Comparison of ENCODE assay signal across 1 cellular context in genomic region chr4:185318679-185319078, GRCh38.
A peak's percentile ranks its signal among the peaks of the same experiment; 100 is the strongest.
TF ChIP-seq lines count a peak whose summit lies in the region.

No MANE protein-coding gene starts in this region.

TF ChIP-seq in HepG2, 621 proteins besides CTCF, POLR2A, EP300 and RAD21 (continued from another document and continues in another):
- TF ChIP-seq TBX2 (CRISPR knock-in tag; IDR thresholded peaks at IDR 0.05; ENCODE audit: borderline replicate concordance) (peak; percentile 25; the same call in 1 of the 2 replicates), JUND (CRISPR knock-in tag; IDR thresholded peaks at IDR 0.05) (no peak; the same call in 1 of the 2 replicates), ZMYM2 (CRISPR knock-in tag; IDR thresholded peaks at IDR 0.05) (0 out of 2 replicates have a peak, but pooled peaks have one; percentile 34), ZNF260 (CRISPR knock-in tag; IDR thresholded peaks at IDR 0.05; ENCODE audit: borderline replicate concordance, low read depth) (no peak), ZBTB26 (CRISPR knock-in tag; IDR thresholded peaks at IDR 0.05; ENCODE audit: borderline replicate concordance) (no peak), CBX2 (IDR thresholded peaks at IDR 0.05; ENCODE audit: low read depth, low read length) (no peak), CBX2 (CRISPR knock-in tag; IDR thresholded peaks at IDR 0.05; ENCODE audit: low read depth) (no peak), ZNF775 (CRISPR knock-in tag; IDR thresholded peaks at IDR 0.05; ENCODE audit: borderline replicate concordance) (no peak), GMEB2 (CRISPR knock-in tag; IDR thresholded peaks at IDR 0.05; ENCODE audit: low read depth) (no peak), ZNF616 (CRISPR knock-in tag; IDR thresholded peaks at IDR 0.05; ENCODE audit: low read depth) (no peak), FOXA3 (CRISPR knock-in tag; IDR thresholded peaks at IDR 0.05) (peak; percentile 86), MIER2 (CRISPR knock-in tag; IDR thresholded peaks at IDR 0.05) (0 out of 2 replicates have a peak, but pooled peaks have one; percentile 21), HNRNPL (IDR thresholded peaks at IDR 0.05; ENCODE audit: low read depth, low read length) (no peak), ZNF34 (CRISPR knock-in tag; IDR thresholded peaks at IDR 0.05; ENCODE audit: borderline replicate concordance) (no peak), ZNF572 (CRISPR knock-in tag; IDR thresholded peaks at IDR 0.05) (no peak), ZZZ3 (CRISPR knock-in tag; IDR thresholded peaks at IDR 0.05; ENCODE audit: borderline replicate concordance) (no peak), CHCHD3 (CRISPR knock-in tag; IDR thresholded peaks at IDR 0.05) (no peak), ARID2 (CRISPR knock-in tag; IDR thresholded peaks at IDR 0.05; ENCODE audit: borderline replicate concordance) (no peak), NFIC (IDR thresholded peaks at IDR 0.05; ENCODE audit: low read length) (0 out of 2 replicates have a peak, but pooled peaks have one; percentile 38), ZNF354B (CRISPR knock-in tag; IDR thresholded peaks at IDR 0.05) (no peak), ZNF558 (CRISPR knock-in tag; IDR thresholded peaks at IDR 0.05; ENCODE audit: borderline replicate concordance) (no peak), GATAD2A (CRISPR knock-in tag; IDR thresholded peaks at IDR 0.05) (peak; percentile 91), ETV5 (CRISPR knock-in tag; IDR thresholded peaks at IDR 0.05; ENCODE audit: borderline replicate concordance) (peak; percentile 73; the same call in 1 of the 2 replicates), SUZ12 (IDR thresholded peaks at IDR 0.05; ENCODE audit: low read depth, low read length) (no peak), FUBP1 (CRISPR knock-in tag; IDR thresholded peaks at IDR 0.05; ENCODE audit: borderline replicate concordance) (no peak), NKX3-1 (CRISPR knock-in tag; IDR thresholded peaks at IDR 0.05) (no peak), ZNF550 (CRISPR knock-in tag; IDR thresholded peaks at IDR 0.05; ENCODE audit: borderline replicate concordance) (no peak), HIVEP1 (CRISPR knock-in tag; IDR thresholded peaks at IDR 0.05) (no peak), ZFP36L2 (CRISPR knock-in tag; IDR thresholded peaks at IDR 0.05) (no peak), MXD1 (CRISPR knock-in tag; IDR thresholded peaks at IDR 0.05) (no peak), ZBTB2 (CRISPR knock-in tag; IDR thresholded peaks at IDR 0.05; ENCODE audit: low read depth) (no peak), REXO4 (CRISPR knock-in tag; IDR thresholded peaks at IDR 0.05; ENCODE audit: borderline replicate concordance) (no peak), ZNF850 (CRISPR knock-in tag; conservative IDR thresholded peaks at IDR 0.05) (no peak), ZNF431 (CRISPR knock-in tag; IDR thresholded peaks at IDR 0.05; ENCODE audit: borderline replicate concordance, low read depth) (no peak), ZNF383 (CRISPR knock-in tag; IDR thresholded peaks at IDR 0.05; ENCODE audit: borderline replicate concordance) (no peak), DPF2 (CRISPR knock-in tag; IDR thresholded peaks at IDR 0.05; ENCODE audit: borderline replicate concordance, low read depth) (peak; percentile 55; the same call in 1 of the 2 replicates), ZNF747 (CRISPR knock-in tag; IDR thresholded peaks at IDR 0.05; ENCODE audit: borderline replicate concordance) (no peak), MYPOP (CRISPR knock-in tag; IDR thresholded peaks at IDR 0.05) (no peak), PBX3 (CRISPR knock-in tag; IDR thresholded peaks at IDR 0.05; ENCODE audit: borderline replicate concordance) (no peak), RARG (CRISPR knock-in tag; IDR thresholded peaks at IDR 0.05; ENCODE audit: low read depth) (no peak), ZNF598 (CRISPR knock-in tag; IDR thresholded peaks at IDR 0.05; ENCODE audit: borderline replicate concordance) (no peak), ZNF121 (CRISPR knock-in tag; IDR thresholded peaks at IDR 0.05) (no peak), ZNF407 (CRISPR knock-in tag; IDR thresholded peaks at IDR 0.05; ENCODE audit: not compliant biosample characterization) (no peak), ZBTB21 (CRISPR knock-in tag; IDR thresholded peaks at IDR 0.05) (no peak), NFIB (CRISPR knock-in tag; IDR thresholded peaks at IDR 0.05; ENCODE audit: borderline replicate concordance) (no peak), ZNF337 (CRISPR knock-in tag; IDR thresholded peaks at IDR 0.05; ENCODE audit: borderline replicate concordance, low read depth) (no peak), ETS1 (CRISPR knock-in tag; IDR thresholded peaks at IDR 0.05) (no peak), HCFC1 (IDR thresholded peaks at IDR 0.05; ENCODE audit: low read depth, low read length) (no peak), EZH2 (conservative IDR thresholded peaks at IDR 0.05; ENCODE audit: low read depth, low read length) (no peak), ZNF180 (CRISPR knock-in tag; IDR thresholded peaks at IDR 0.05; ENCODE audit: borderline replicate concordance, low read depth) (no peak), U2AF1 (optimal IDR thresholded peaks at IDR 0.05; ENCODE audit: low read depth, low read length) (no peak), ZNF644 (CRISPR knock-in tag; IDR thresholded peaks at IDR 0.05; ENCODE audit: low read depth) (no peak)
